23 cellular contexts compared by ENCODE assay signal in genomic region chr14:36874396-36875138, GRCh38.
DNase-seq lines count a peak whose midpoint lies in the region; ATAC-seq, FAIRE-seq and TF ChIP-seq lines count a peak whose summit lies in the region.
"Had no signal": no experiment of that assay in that cellular context is flagged by ENCODE, and none has a peak within 500 bp of the region (broad histone marks: within the 10 kb centered on the region; RNA-seq: fewer than 3 reads in every experiment).

No MANE protein-coding gene starts in this region.

- TF ChIP-seq CTCF in HepG2 (CRISPR knock-in tag; IDR thresholded peaks at IDR 0.05) = no peak
- no peak for TF ChIP-seq CTCF in right lobe of liver (IDR thresholded peaks at IDR 0.05)

- DNase-seq in HepG2 (ENCODE audit: low spot score) (no peak), right lobe of liver (no peak), NCI-H345 (lab: John Stamatoyannopoulos, UW) (peak; percentile 59), dedifferentiated amniotic fluid mesenchymal stem cell (ENCODE audit: extremely low spot score) (peak; percentile 25), cortex of kidney (lab: John Stamatoyannopoulos, UW) (no peak)
- DNase-seq in stimulated activated CD4-positive, alpha-beta T cell treated with anti-CD3 and anti-CD28 coated beads, Interleukin-15, amount 100 ng/mL, for 24 hours = no peak
- DNase-seq: activated CD4-positive, CD25-positive, alpha-beta regulatory T cell treated with anti-CD3 and anti-CD28 coated beads, Interleukin-2, amount 50 U/mL, for 72 hours; activated CD8-positive, alpha-beta T cell treated with anti-CD3 and anti-CD28 coated beads, Interleukin-2, amount 10 ng/mL, durations not matched to agents 7 days and 5 days; activated T-cell treated with anti-CD3 and anti-CD28 coated beads, Interleukin-2, amount 50 U/mL, for 1 hour; amniotic stem cell; caudate nucleus; esophagus squamous epithelium; left cardiac atrium; mesendoderm; MV-4-11; naive thymus-derived CD4-positive, alpha-beta T cell; NCI-H2081 treated with DMSO at 0.1 percent for 48 hours; substantia nigra had no signal

- 7% methylated on average over 6 of the region's 6 CpGs for WGBS in HepG2 (ENCODE audit: low lambda C conversion rate)
- 41% methylated on average over 6 of the region's 6 CpGs for WGBS in right lobe of liver (ENCODE audit: insufficient coverage, low coverage, low lambda C conversion rate, missing lambda C conversion rate)

- no peak overlapping the region for H3K27ac ChIP-seq in HepG2 (ENCODE audit: extremely low read length, insufficient read depth, low read length)
- no peak overlapping the region for H3K27ac ChIP-seq in right lobe of liver
- H3K27ac ChIP-seq: right atrium auricular region had no signal

- no peak for TF ChIP-seq EP300 in HepG2 (IDR thresholded peaks at IDR 0.05; ENCODE audit: low read depth in 2 of 2, low read length in 2 of 2)
- TF ChIP-seq EP300 in HepG2 (CRISPR knock-in tag; IDR thresholded peaks at IDR 0.05; ENCODE audit: borderline replicate concordance) = no peak

- H3K4me3 ChIP-seq in HepG2 (replicated peaks in 1 of 3; ENCODE audit: insufficient read depth in 1 of 3, low read depth in 2 of 3, low read length in 3 of 3) (no peak overlapping the region), right lobe of liver (no peak overlapping the region)
- H3K4me3 ChIP-seq: esophagus squamous epithelium, K562, right atrium auricular region had no signal

- CTCF ChIA-PET in HepG2 (lab: Yijun Ruan, JAX; ENCODE audit: low intra/inter-chr PET ratio, low total read pairs) = no interaction called here

- H3K9ac ChIP-seq in HepG2 (ENCODE audit: insufficient read depth, low read depth, low read length) = no peak overlapping the region

- in situ Hi-C loops in HepG2 (cut with HindIII; ENCODE audit: extremely low pct_ligation_motif_present, low pct_unique_long_range_greater_than_20kb) = no loop called here

- H3K27me3 ChIP-seq in HepG2 (ENCODE audit: control insufficient read depth in 1 of 2, insufficient read depth in 2 of 2, low read length in 2 of 2) (no peaks in the 10 kb centered on the region), right lobe of liver (no peaks in the 10 kb centered on the region)
- H3K27me3 ChIP-seq: esophagus squamous epithelium, right atrium auricular region had no signal

- intact Hi-C loops in HepG2 (cut with micrococcal nuclease; ENCODE audit: unreplicated experiment) = no loop called here
- intact Hi-C loops in right lobe of liver (cut with DNase I) = no loop called here

- H3K9me3 ChIP-seq in HepG2 (ENCODE audit: low read length) = no peaks in the 10 kb centered on the region
- H3K9me3 ChIP-seq in right lobe of liver = no peaks in the 10 kb centered on the region
- H3K9me3 ChIP-seq: esophagus squamous epithelium, right atrium auricular region had no signal

- no TSS peak for BruUV-seq in HepG2 (replicated peaks; lab: Mats Ljungman, UMichigan)

- no peak for TF ChIP-seq RAD21 in HepG2 (CRISPR knock-in tag; IDR thresholded peaks at IDR 0.05)

- H3K79me2 ChIP-seq in HepG2 (ENCODE audit: insufficient read depth, low read length) = no peaks in the 10 kb centered on the region

- TF ChIP-seq POLR2A in HepG2 (IDR thresholded peaks at IDR 0.05; ENCODE audit: insufficient read depth in 1 of 2, low read depth in 2 of 2, low read length in 2 of 2) (no peak), right lobe of liver (IDR thresholded peaks at IDR 0.05) (no peak)

- H3K4me1 ChIP-seq in HepG2 (ENCODE audit: insufficient read depth, low read length) (no peaks in the 10 kb centered on the region), right lobe of liver (no peaks in the 10 kb centered on the region)
- H3K4me1 ChIP-seq: right atrium auricular region had no signal

- no peak overlapping the region for H2AFZ ChIP-seq in HepG2 (ENCODE audit: low read length)

- no peak for FAIRE-seq in HepG2 (lab: Jason Lieb, UNC)
- FAIRE-seq: K562, urothelium cell line had no signal

- H4K20me1 ChIP-seq in HepG2 (ENCODE audit: insufficient read depth, low read length) = no peaks in the 10 kb centered on the region

- ATAC-seq in HepG2 (no peak), right lobe of liver (no peak), GM18861 (IDR thresholded peaks at IDR 0.05; ENCODE audit: unreplicated experiment) (no peak), HG03139 (IDR thresholded peaks at IDR 0.05; ENCODE audit: unreplicated experiment) (no peak)
- ATAC-seq: activated CD8-positive, alpha-beta T cell treated with anti-CD3 and anti-CD28 coated beads, Interleukin-2, amount 10 ng/mL, durations not matched to agents 7 days and 5 days; K562; left cardiac atrium; naive thymus-derived CD4-positive, alpha-beta T cell had no signal

- H3K4me2 ChIP-seq in HepG2 (ENCODE audit: low read depth, low read length) = no peak overlapping the region

- POLR2A ChIA-PET in HepG2 (lab: Yijun Ruan, JAX) = no interaction called here

- no peaks in the 10 kb centered on the region for H3K36me3 ChIP-seq in HepG2 (replicated peaks in 1 of 2; ENCODE audit: control insufficient read depth in 1 of 2, insufficient read depth in 2 of 2, low read length in 2 of 2)
- H3K36me3 ChIP-seq in right lobe of liver = no peaks in the 10 kb centered on the region
- H3K36me3 ChIP-seq: esophagus squamous epithelium, right atrium auricular region had no signal

TF ChIP-seq in HepG2, 621 proteins besides CTCF, POLR2A, EP300 and RAD21:
- 0 out of 2 replicates have a peak, but pooled peaks have one; percentile 14 for TF ChIP-seq MAFF (IDR thresholded peaks at IDR 0.05; ENCODE audit: low read depth, low read length)
- no peak for TF ChIP-seq BCL6 (CRISPR knock-in tag; IDR thresholded peaks at IDR 0.05)
- TF ChIP-seq SMYD3 (CRISPR knock-in tag; IDR thresholded peaks at IDR 0.05) = no peak
- TF ChIP-seq KMT2A (CRISPR knock-in tag; IDR thresholded peaks at IDR 0.05) = no peak

Comparison
In these comparisons a context has a peak if more than half of its experiments do, and no peak if none do; other contexts are left out.
1. DNase-seq: peak in NCI-H345 (single experiment) and dedifferentiated amniotic fluid mesenchymal stem cell (single experiment); none in HepG2 (single experiment), right lobe of liver (0 of 3), cortex of kidney (single experiment) and stimulated activated CD4-positive, alpha-beta T cell treated with anti-CD3 and anti-CD28 coated beads, Interleukin-15, amount 100 ng/mL, for 24 hours (single experiment).